In genomic region chr2:38434595-38434994, GRCh38 we compare ENCODE assay signal across 26 cellular contexts. TPM values are rescaled to one million over a fixed set of nuclear protein-coding genes. Genes with fewer than 3 reads are reported as not detected.
DNase-seq lines count a peak whose midpoint lies in the region; ATAC-seq, FAIRE-seq and TF ChIP-seq lines count a peak whose summit lies in the region.
"Had no signal": no experiment of that assay in that cellular context is flagged by ENCODE, and none has a peak within 500 bp of the region (broad histone marks: within the 10 kb centered on the region; RNA-seq: fewer than 3 reads in every experiment).

No MANE protein-coding gene starts in this region.

- no peaks in the 10 kb centered on the region for H3F3A ChIP-seq in PC-3 (ENCODE audit: low read length, unreplicated experiment)

- no peak for TF ChIP-seq POLR2A in H1 (IDR thresholded peaks at IDR 0.05; ENCODE audit: control extremely low read depth in 1 of 2, low read depth in 2 of 2, low read length in 2 of 2)

- no peaks in the 10 kb centered on the region for H3K36me3 ChIP-seq in PC-3 (ENCODE audit: low read depth, low read length)
- no peaks in the 10 kb centered on the region for H3K36me3 ChIP-seq in H1 (ENCODE audit: control insufficient read depth in 2 of 4, insufficient read depth in 4 of 4, low read length in 3 of 4)
- H3K36me3 ChIP-seq: BE2C, BLaER1 had no signal

- H3K4me2 ChIP-seq in PC-3 (ENCODE audit: low read length) (no peak overlapping the region), H1 (ENCODE audit: insufficient read depth in 1 of 2, low read depth in 2 of 2, low read length in 2 of 2) (no peak overlapping the region)
- H3K4me2 ChIP-seq: BLaER1 had no signal

- TF ChIP-seq EP300 in H1 (IDR thresholded peaks at IDR 0.05; ENCODE audit: borderline replicate concordance in 1 of 2, low read depth in 2 of 2, low read length in 2 of 2): no peak

- no peak overlapping the region for H2BK20ac ChIP-seq in H1 (ENCODE audit: low read length)

- no peak overlapping the region for H3K23ac ChIP-seq in H1 (ENCODE audit: insufficient read length)

- TF ChIP-seq RAD21 in H1 (IDR thresholded peaks at IDR 0.05 in 1 of 2, conservative IDR thresholded peaks at IDR 0.05 in 1 of 2; ENCODE audit: low read depth in 2 of 2, low read length in 2 of 2): no peak

- H3K27me3 ChIP-seq in PC-3 (ENCODE audit: low read length) (no peaks in the 10 kb centered on the region), H1 (replicated peaks in 1 of 4; ENCODE audit: control insufficient read depth in 3 of 4, extremely low read depth in 1 of 4, insufficient read depth in 3 of 4, low read length in 3 of 4) (no peaks in the 10 kb centered on the region), foreskin keratinocyte (no peaks in the 10 kb centered on the region)
- H3K27me3 ChIP-seq: BE2C, BLaER1 had no signal

- no peak overlapping the region for H2BK15ac ChIP-seq in H1 (ENCODE audit: low read length)

- H3K4me1 Mint-ChIP-seq in activated CD8-positive, alpha-beta T cell treated with anti-CD3 and anti-CD28 coated beads for 36 hours (ENCODE audit: low read depth): peaks cover 10% of the 10 kb centered on the region
- H3K4me1 Mint-ChIP-seq: CD14-positive monocyte; CD4-positive, alpha-beta memory T cell; CD4-positive, CD25-positive, alpha-beta regulatory T cell; CD8-positive, alpha-beta memory T cell had no signal

- no peak overlapping the region for H4K8ac ChIP-seq in H1 (ENCODE audit: extremely low read depth, insufficient read depth, low read length)

- no peaks in the 10 kb centered on the region for H3K23me2 ChIP-seq in H1 (ENCODE audit: low read depth, low read length)

- H3K4me3 Mint-ChIP-seq in activated CD8-positive, alpha-beta T cell treated with anti-CD3 and anti-CD28 coated beads for 36 hours: no peak overlapping the region
- H3K4me3 Mint-ChIP-seq: CD14-positive monocyte; CD4-positive, alpha-beta memory T cell; CD4-positive, CD25-positive, alpha-beta regulatory T cell; CD8-positive, alpha-beta memory T cell had no signal

- no peak for FAIRE-seq in H1 (lab: Jason Lieb, UNC)
- FAIRE-seq: A204.1, GM12878, GM12892, GM18507 had no signal

- H3K4me3 ChIP-seq in PC-3 (ENCODE audit: low read length) (no peak overlapping the region), H1 (ENCODE audit: extremely low read depth in 1 of 4, insufficient read depth in 2 of 4, low read depth in 3 of 4, low read length in 4 of 4) (no peak overlapping the region)
- H3K4me3 ChIP-seq: BLaER1, GM12878 had no signal

- H3K4me1 ChIP-seq in PC-3 (ENCODE audit: insufficient read depth, low read length) (peaks cover 57% of the 10 kb centered on the region), H1 (replicated peaks in 1 of 4; ENCODE audit: control insufficient read depth in 3 of 4, insufficient read depth in 4 of 4, low read length in 3 of 4) (peaks cover 2 to 20% (median 17%) of the 10 kb centered on the region in 4 experiments), foreskin keratinocyte (peaks cover 45% of the 10 kb centered on the region)
- H3K4me1 ChIP-seq: BE2C, BLaER1 had no signal

- H3K9ac ChIP-seq in PC-3 (ENCODE audit: low read length) (no peak overlapping the region), H1 (replicated peaks in 1 of 4; ENCODE audit: extremely low read depth in 1 of 4, low read depth in 3 of 4, low read length in 3 of 4) (no peak overlapping the region)
- H3K9ac ChIP-seq: BLaER1 had no signal

- H2BK5ac ChIP-seq in H1 (ENCODE audit: low read depth, low read length): no peak overlapping the region

- no peaks in the 10 kb centered on the region for H3K9me3 Mint-ChIP-seq in activated CD8-positive, alpha-beta T cell treated with anti-CD3 and anti-CD28 coated beads for 36 hours
- H3K9me3 Mint-ChIP-seq: CD14-positive monocyte; CD8-positive, alpha-beta memory T cell had no signal

- H2AFZ ChIP-seq in PC-3 (ENCODE audit: low read length) (no peak overlapping the region), H1 (ENCODE audit: low read length) (no peak overlapping the region)

- no peak overlapping the region for H3K4ac ChIP-seq in H1 (replicated peaks; ENCODE audit: insufficient read length, low read depth, low read length)

- ATAC-seq in PC-3 (no peak), foreskin keratinocyte (no peak)
- ATAC-seq in activated CD8-positive, alpha-beta T cell treated with anti-CD3 and anti-CD28 coated beads for 36 hours: no peak
- ATAC-seq: GM12878 had no signal

- H3K9me3 ChIP-seq in PC-3 (ENCODE audit: low read length) (no peaks in the 10 kb centered on the region), H1 (ENCODE audit: insufficient read depth in 2 of 2, low read depth in 1 of 2, low read length in 1 of 2) (no peaks in the 10 kb centered on the region)
- H3K9me3 ChIP-seq: BE2C, BLaER1 had no signal

- H4K91ac ChIP-seq in H1 (replicated peaks; ENCODE audit: insufficient read length, low read length): no peak overlapping the region

- no peak overlapping the region for H3K56ac ChIP-seq in H1 (replicated peaks; ENCODE audit: insufficient read length, low read depth, low read length)

- 0 out of 2 replicates have a peak overlapping the region, but pooled peaks have one; percentile 78 for H3K27ac ChIP-seq in PC-3 (ENCODE audit: low read length)
- no peak overlapping the region for H3K27ac ChIP-seq in H1 (ENCODE audit: low read depth, low read length)
- H3K27ac ChIP-seq in foreskin keratinocyte: peak overlapping the region; percentile 62
- H3K27ac ChIP-seq: BLaER1 had no signal

- H4K5ac ChIP-seq in H1 (ENCODE audit: insufficient read length, low read depth, low read length): no peak overlapping the region

- H3K14ac ChIP-seq in H1 (ENCODE audit: insufficient read length): no peak overlapping the region

- CTCF ChIA-PET in PC-3 (lab: Charles Lee): no interaction called here
- CTCF ChIA-PET in H1 (lab: Charles Lee; ENCODE audit: partially characterized antibody): interaction anchor here (1.0 to 1.8 kb wide), 2 partner anchors 8 to 14 kb away, joined by 4 to 7 read pairs; no protein-coding TSS in a partner anchor
- CTCF ChIA-PET in activated CD8-positive, alpha-beta T cell treated with anti-CD3 and anti-CD28 coated beads for 36 hours (lab: Charles Lee): no interaction called here

- H3K27ac Mint-ChIP-seq in activated CD8-positive, alpha-beta T cell treated with anti-CD3 and anti-CD28 coated beads for 36 hours: no peak overlapping the region
- H3K27ac Mint-ChIP-seq: CD14-positive monocyte; CD4-positive, alpha-beta memory T cell; CD4-positive, CD25-positive, alpha-beta regulatory T cell had no signal

- H3K79me1 ChIP-seq in H1 (ENCODE audit: low read depth, low read length): no peaks in the 10 kb centered on the region

- no peak overlapping the region for H2BK120ac ChIP-seq in H1 (replicated peaks; ENCODE audit: low read depth, low read length)

- H3K36me3 Mint-ChIP-seq in activated CD8-positive, alpha-beta T cell treated with anti-CD3 and anti-CD28 coated beads for 36 hours (ENCODE audit: low read depth): no peaks in the 10 kb centered on the region
- H3K36me3 Mint-ChIP-seq: CD14-positive monocyte; CD4-positive, alpha-beta memory T cell; CD4-positive, CD25-positive, alpha-beta regulatory T cell; CD8-positive, alpha-beta memory T cell had no signal

- H3K79me2 ChIP-seq in PC-3 (ENCODE audit: low read length) (no peaks in the 10 kb centered on the region), H1 (ENCODE audit: control insufficient read depth in 1 of 2, insufficient read depth in 2 of 2, low read length in 2 of 2) (no peaks in the 10 kb centered on the region)

- no peaks in the 10 kb centered on the region for H4K20me1 ChIP-seq in PC-3 (ENCODE audit: low read length)
- no peaks in the 10 kb centered on the region for H4K20me1 ChIP-seq in H1 (replicated peaks in 1 of 2; ENCODE audit: control insufficient read depth in 1 of 2, insufficient read depth in 2 of 2, low read length in 2 of 2)
- H4K20me1 ChIP-seq: BLaER1 had no signal

- no peak overlapping the region for H3K18ac ChIP-seq in H1 (ENCODE audit: extremely low read depth, low read length)

- intact Hi-C loops in PC-3 (cut with micrococcal nuclease): no loop called here
- intact Hi-C loops in activated CD8-positive, alpha-beta T cell treated with anti-CD3 and anti-CD28 coated beads for 36 hours (cut with micrococcal nuclease): no loop called here

- no peaks in the 10 kb centered on the region for H3K27me3 Mint-ChIP-seq in activated CD8-positive, alpha-beta T cell treated with anti-CD3 and anti-CD28 coated beads for 36 hours

- 0 out of 2 replicates have a peak overlapping the region, but pooled peaks have one; percentile 17 for H2BK12ac ChIP-seq in H1 (ENCODE audit: low read depth, low read length)

- no peak overlapping the region for H2AK5ac ChIP-seq in H1 (ENCODE audit: low read depth, low read length)

- H3K9me2 ChIP-seq in PC-3 (replicated peaks; ENCODE audit: low read length): no peaks in the 10 kb centered on the region

- no peak for TF ChIP-seq CTCF in PC-3 (conservative IDR thresholded peaks at IDR 0.05; ENCODE audit: low read depth, low read length)
- no peak for TF ChIP-seq CTCF in H1 (IDR thresholded peaks at IDR 0.05; ENCODE audit: control extremely low read depth in 1 of 3, insufficient read depth in 1 of 3, low read depth in 1 of 3, low read length in 3 of 3)
- no peak for TF ChIP-seq CTCF in foreskin keratinocyte (conservative IDR thresholded peaks at IDR 0.05)
- no peak for TF ChIP-seq CTCF in activated CD8-positive, alpha-beta T cell treated with anti-CD3 and anti-CD28 coated beads for 36 hours (IDR thresholded peaks at IDR 0.05)

- no TSS peak for BruUV-seq in PC-3 (replicated peaks; lab: Mats Ljungman, UMichigan)

- POLR2A ChIA-PET in PC-3 (lab: Charles Lee; ENCODE audit: unreplicated experiment): no interaction called here
- POLR2A ChIA-PET in H1 (lab: Charles Lee; ENCODE audit: partially characterized antibody): no interaction called here
- POLR2A ChIA-PET in activated CD8-positive, alpha-beta T cell treated with anti-CD3 and anti-CD28 coated beads for 36 hours (lab: Charles Lee): no interaction called here

- DNase-seq in PC-3 (no peak), H1 (ENCODE audit: low read depth in 1 of 2, low spot score in 2 of 2) (no peak), foreskin keratinocyte (no peak)
- DNase-seq in stimulated activated CD8-positive, alpha-beta memory T cell treated with anti-CD3 and anti-CD28 coated beads, Interleukin-4, amount 100 ng/mL, for 48 hours: no peak
- no peak for DNase-seq in activated CD8-positive, alpha-beta T cell treated with anti-CD3 and anti-CD28 coated beads for 36 hours
- DNase-seq: 8988T; ACHN; BE2C; C1 segment of cervical spinal cord; CD4-positive, alpha-beta memory T cell; CD4-positive, CD25-positive, alpha-beta regulatory T cell; CD8-positive, alpha-beta memory T cell; COR-L47; DMS 273 treated with DMSO at 0.1 percent for 48 hours; DMS153; DMS53; DMS79; DND-41; EL; GDM1 had no signal

RNA-seq across cellular contexts. Expression of gene ATL2, which starts 57.5 kb away (rescaled TPM):
- 65.3 and 89.4 TPM in 2 replicates for total RNA-seq in PC-3 (2014; rRNA removed)
- total RNA-seq in H1 (2021; fragmentation: NEBNext Ultra II Directional; extraction: Animal tissue kit (Norgen Biotek cat#: 25700)): 82.9 and 84.6 TPM in 2 replicates
- 38.8 and 66.2 TPM in 2 replicates for polyA plus RNA-seq in H1 (2011; rRNA removed)
- 62.4 TPM for polyA plus RNA-seq in H1 (2011; cell fraction: cytosol; rRNA removed)
- polyA plus RNA-seq in H1 (2011; cell fraction: nucleus; rRNA removed): 19.6 TPM
- polyA plus RNA-seq in H1 (2012, experiment 1 of 2): 46.7 to 77.6 TPM (median 53.6 TPM) in 4 replicates
- 16.2 TPM for polyA plus RNA-seq in H1 (2012, experiment 2 of 2)
- polyA plus RNA-seq in H1 (2013, experiment 1 of 2): 42.8 TPM
- polyA plus RNA-seq in H1 (2013, experiment 2 of 2): 44.0 TPM
- polyA minus RNA-seq in H1 (2011; rRNA and poly(A)+ RNA removed): 47.6 and 59.7 TPM in 2 replicates
- polyA minus RNA-seq in H1 (2011; cell fraction: cytosol; rRNA and poly(A)+ RNA removed): 70.9 TPM
- polyA minus RNA-seq in H1 (2011; cell fraction: nucleus; rRNA and poly(A)+ RNA removed): 85.2 TPM
- 51.2 and 62.0 TPM in 2 replicates for total RNA-seq in foreskin keratinocyte
- 13.1 and 17.6 TPM in 2 replicates for polyA plus RNA-seq in foreskin keratinocyte
- total RNA-seq in activated CD8-positive, alpha-beta T cell treated with anti-CD3 and anti-CD28 coated beads for 36 hours: 10 to 100 TPM; 52.8 to 54.5 TPM
